Comparison of ENCODE assay signal across 18 cellular contexts in genomic region chr1:191350938-191351337, GRCh38.
"Had no signal": no experiment of that assay in that cellular context is flagged by ENCODE, and none has a peak within 500 bp of the region (broad histone marks: within the 10 kb centered on the region; RNA-seq: fewer than 3 reads in every experiment).

No MANE protein-coding gene starts in this region.

- H3K27me3 ChIP-seq: tibial nerve, uterus had no signal

- ATAC-seq: activated naive CD8-positive, alpha-beta T cell treated with anti-CD3 and anti-CD28 coated beads, Interleukin-2, amount 50 U/mL, for 24 hours; activated T-cell treated with anti-CD3 and anti-CD28 coated beads, Interleukin-2, amount 50 U/mL, for 4 hours; esophagus mucosa; naive thymus-derived CD4-positive, alpha-beta T cell; psoas muscle; right cardiac atrium had no signal

- H3K4me1 ChIP-seq: psoas muscle, tibial nerve, uterus had no signal

- H3K4me3 ChIP-seq: coronary artery, psoas muscle, tibial nerve, uterus had no signal

- H3K9me3 ChIP-seq: psoas muscle, tibial nerve, uterus had no signal

- DNase-seq: activated CD4-positive, alpha-beta T cell treated with anti-CD3 and anti-CD28 coated beads, Interleukin-2, amount 10 ng/mL, durations not matched to agents 7 days and 5 days; activated CD4-positive, CD25-positive, alpha-beta regulatory T cell; activated CD8-positive, alpha-beta memory T cell treated with anti-CD3 and anti-CD28 coated beads, Interleukin-2, amount 50 U/mL, for 4 hours; activated naive CD4-positive, alpha-beta T cell treated with anti-CD3 and anti-CD28 coated beads for 36 hours; activated naive CD8-positive, alpha-beta T cell treated with anti-CD3 and anti-CD28 coated beads, Interleukin-2, amount 50 U/mL, for 24 hours; activated T-cell treated with anti-CD3 and anti-CD28 coated beads, Interleukin-2, amount 50 U/mL, for 4 hours; anterior cingulate cortex; central memory CD4-positive, alpha-beta T cell; effector CD4-positive, alpha-beta T cell; mesenchymal stem cell; naive thymus-derived CD4-positive, alpha-beta T cell; psoas muscle; right cardiac atrium; T-helper 9 cell; uterus had no signal

- H3K36me3 ChIP-seq: tibial nerve, uterus had no signal

- H3K27ac ChIP-seq: coronary artery, psoas muscle, tibial nerve, uterus had no signal
